In genomic region chr2:148814853-148815419, GRCh38 we compare ENCODE assay signal across 14 cellular contexts.
A peak's percentile ranks its signal among the peaks of the same experiment; 100 is the strongest.
DNase-seq lines count a peak whose midpoint lies in the region; ATAC-seq and TF ChIP-seq lines count a peak whose summit lies in the region.
"Had no signal": no experiment of that assay in that cellular context is flagged by ENCODE, and none has a peak within 500 bp of the region (broad histone marks: within the 10 kb centered on the region; RNA-seq: fewer than 3 reads in every experiment).

No MANE protein-coding gene starts in this region.

- no peak for TF ChIP-seq CTCF in fibroblast of the aortic adventitia (IDR thresholded peaks at IDR 0.05; ENCODE audit: insufficient read depth, low read length)

- no peaks in the 10 kb centered on the region for H3K9me3 Mint-ChIP-seq in stimulated activated memory B cell treated with anti-CD40 and anti-IgM and Interleukin-4, amounts not matched to agents 10 μg/mL and 1 μg/mL and 100 μg/mL, for 72 hours
- H3K9me3 Mint-ChIP-seq: central memory CD8-positive, alpha-beta T cell; T-helper 1 cell treated with Interleukin-12 subunit alpha and Interleukin-12 subunit beta and Interleukin-4 antibody, amounts not matched to agents 30 μg/mL and 1 μg/mL, for 36 hours had no signal

- no peaks in the 10 kb centered on the region for H3K9me3 ChIP-seq in T-helper 17 cell (ENCODE audit: control insufficient read depth, low read length, poor library complexity, severe bottlenecking)
- H3K9me3 ChIP-seq: spleen had no signal

- peak overlapping the region; percentile 91 for H3K27ac Mint-ChIP-seq in T-helper 17 cell
- H3K27ac Mint-ChIP-seq in stimulated activated memory B cell treated with anti-CD40 and anti-IgM and Interleukin-4, amounts not matched to agents 10 μg/mL and 1 μg/mL and 100 μg/mL, for 72 hours: peak overlapping the region; percentile 71
- H3K27ac Mint-ChIP-seq: T-helper 1 cell treated with Interleukin-12 subunit alpha and Interleukin-12 subunit beta and Interleukin-4 antibody, amounts not matched to agents 30 μg/mL and 1 μg/mL, for 36 hours had no signal

- peak; percentile 3 for DNase-seq in HS-27A (ENCODE audit: low read depth)
- no peak for DNase-seq in T-helper 17 cell
- DNase-seq in fibroblast of the aortic adventitia (ENCODE audit: low read depth): peak; percentile 17
- DNase-seq in HuH-7.5 (ENCODE audit: low spot score): no peak
- no peak for DNase-seq in epidermal melanocyte (ENCODE audit: insufficient read length, low spot score)
- DNase-seq: DMS153; midbrain; NCI-H526; spleen; stimulated activated CD8-positive, alpha-beta memory T cell treated with anti-CD3 and anti-CD28 coated beads, Interleukin-4, amount 100 ng/mL, for 48 hours had no signal

- peaks cover 32% of the 10 kb centered on the region for H3K27me3 Mint-ChIP-seq in T-helper 17 cell
- H3K27me3 Mint-ChIP-seq in stimulated activated memory B cell treated with anti-CD40 and anti-IgM and Interleukin-4, amounts not matched to agents 10 μg/mL and 1 μg/mL and 100 μg/mL, for 72 hours: peaks cover 4% of the 10 kb centered on the region

- H3K4me1 Mint-ChIP-seq in T-helper 17 cell: peaks cover 23% of the 10 kb centered on the region
- H3K4me1 Mint-ChIP-seq in stimulated activated memory B cell treated with anti-CD40 and anti-IgM and Interleukin-4, amounts not matched to agents 10 μg/mL and 1 μg/mL and 100 μg/mL, for 72 hours: peaks cover 33% of the 10 kb centered on the region

- no peak overlapping the region for H3K4me3 ChIP-seq in fibroblast of the aortic adventitia (ENCODE audit: low read depth, low read length)
- H3K4me3 ChIP-seq: spleen had no signal

- no peak for ATAC-seq in T-helper 17 cell
- no peak for ATAC-seq in stimulated activated memory B cell treated with anti-CD40 and anti-IgM and Interleukin-4, amounts not matched to agents 10 μg/mL and 1 μg/mL and 100 μg/mL, for 72 hours
- no peak for ATAC-seq in HG03432 (IDR thresholded peaks at IDR 0.05; ENCODE audit: unreplicated experiment)

- peak overlapping the region; percentile 78 for H3K4me3 Mint-ChIP-seq in T-helper 17 cell
- H3K4me3 Mint-ChIP-seq in stimulated activated memory B cell treated with anti-CD40 and anti-IgM and Interleukin-4, amounts not matched to agents 10 μg/mL and 1 μg/mL and 100 μg/mL, for 72 hours: no peak overlapping the region
- H3K4me3 Mint-ChIP-seq: central memory CD8-positive, alpha-beta T cell; T-helper 1 cell treated with Interleukin-12 subunit alpha and Interleukin-12 subunit beta and Interleukin-4 antibody, amounts not matched to agents 30 μg/mL and 1 μg/mL, for 36 hours had no signal

- H3K36me3 Mint-ChIP-seq in T-helper 17 cell (ENCODE audit: low read depth): no peaks in the 10 kb centered on the region
- H3K36me3 Mint-ChIP-seq in stimulated activated memory B cell treated with anti-CD40 and anti-IgM and Interleukin-4, amounts not matched to agents 10 μg/mL and 1 μg/mL and 100 μg/mL, for 72 hours: no peaks in the 10 kb centered on the region

Comparison
In these comparisons a context has a peak if more than half of its experiments do, and no peak if none do; other contexts are left out.
1. DNase-seq: peak in HS-27A (single experiment) and fibroblast of the aortic adventitia (single experiment); none in T-helper 17 cell (0 of 3), HuH-7.5 (single experiment) and epidermal melanocyte (single experiment).